Comparison of ENCODE assay signal across 5 cellular contexts in the genomic region with DNA sequence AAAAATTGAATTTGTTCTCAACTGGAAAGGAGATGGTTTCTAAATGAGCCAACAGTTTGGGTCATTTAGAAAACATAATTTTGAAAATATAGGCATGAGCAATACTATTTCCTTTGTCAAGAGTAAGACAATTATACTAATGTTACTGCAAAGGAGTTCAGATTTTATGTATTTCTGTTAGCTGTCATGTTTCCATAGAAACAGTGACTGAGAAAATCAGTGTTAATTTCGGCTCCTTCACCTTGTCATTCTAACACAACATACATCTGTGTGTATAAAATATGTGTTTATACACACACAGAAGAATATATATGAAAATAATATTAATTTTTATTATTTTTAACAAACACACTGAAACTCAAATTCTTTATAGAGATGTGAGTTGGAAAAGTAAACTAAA.
"Had no signal": no experiment of that assay in that cellular context is flagged by ENCODE, and none has a peak within 500 bp of the region (broad histone marks: within the 10 kb centered on the region; RNA-seq: fewer than 3 reads in every experiment).

No MANE protein-coding gene starts in this region.

- DNase-seq: IMR-90, KBM-7, KG1 had no signal

- H3K27ac ChIP-seq: HL-60 had no signal

- H3K4me3 ChIP-seq: K562 had no signal
